23 cellular contexts compared by ENCODE assay signal in genomic region chr2:176895158-176895557, GRCh38.
"Had no signal": no experiment of that assay in that cellular context is flagged by ENCODE, and none has a peak within 500 bp of the region (broad histone marks: within the 10 kb centered on the region; RNA-seq: fewer than 3 reads in every experiment).

No MANE protein-coding gene starts in this region.

- H3K4me1 ChIP-seq: esophagus muscularis mucosa, foreskin keratinocyte, gastroesophageal sphincter, heart left ventricle, left lung, lower lobe of right lung had no signal

- H3K27me3 ChIP-seq: esophagus muscularis mucosa, foreskin keratinocyte, hepatocyte, left lung had no signal

- H3K27ac ChIP-seq: coronary artery, dorsolateral prefrontal cortex, esophagus muscularis mucosa, foreskin keratinocyte, gastroesophageal sphincter, heart left ventricle, hepatocyte, left lung, lower lobe of right lung had no signal

- FAIRE-seq: colon, endothelial cell of umbilical vein, frontal cortex, kidney had no signal

- DNase-seq: dermis blood vessel endothelial cell; dorsolateral prefrontal cortex; effector CD4-positive, alpha-beta T cell; effector memory CD4-positive, alpha-beta T cell; foreskin keratinocyte; heart left ventricle; hypothalamus; immature natural killer cell; islet precursor cell; kidney; kidney glomerular epithelial cell; left ventricle myocardium superior; lower lobe of right lung; mesenchymal stem cell; naive thymus-derived CD4-positive, alpha-beta T cell had no signal

- H3K4me3 ChIP-seq: coronary artery, dorsolateral prefrontal cortex, esophagus muscularis mucosa, gastroesophageal sphincter, heart left ventricle, hepatocyte, left lung, lower lobe of right lung had no signal

- H3K9me3 ChIP-seq: gastroesophageal sphincter, left lung, lower lobe of right lung had no signal

- ATAC-seq: foreskin keratinocyte; gastroesophageal sphincter; heart left ventricle; left lung; left ventricle myocardium superior; lower lobe of right lung; naive thymus-derived CD4-positive, alpha-beta T cell had no signal

- H3K36me3 ChIP-seq: esophagus muscularis mucosa, gastroesophageal sphincter, heart left ventricle, left lung, lower lobe of right lung had no signal
